ENCODE assay signal across 2 cellular contexts in the genomic region with DNA sequence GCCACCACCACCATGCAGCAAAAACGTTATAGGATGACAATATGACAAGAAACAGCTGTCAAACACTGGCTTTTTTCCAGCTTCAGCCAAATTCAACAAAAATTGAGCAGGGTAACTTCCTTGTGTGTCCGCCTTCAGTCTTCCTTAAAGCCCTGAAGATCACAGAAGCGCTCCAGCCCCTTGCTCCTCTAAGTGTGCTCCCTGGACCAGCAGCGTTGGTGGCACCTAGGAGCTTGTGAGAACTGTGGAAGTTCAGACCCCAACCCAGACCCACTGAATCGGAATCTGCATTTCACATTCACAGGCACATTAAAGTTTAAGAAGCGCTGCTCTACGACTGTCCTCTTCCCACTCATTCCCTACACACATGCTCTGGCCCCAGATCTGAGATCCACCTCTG.
TF ChIP-seq lines count a peak whose summit lies in the region.

No MANE protein-coding gene starts in this region.

TF ChIP-seq in IMR-90, 13 proteins besides CTCF, POLR2A, EP300 and RAD21:
- TF ChIP-seq CHD1 (IDR thresholded peaks at IDR 0.05; ENCODE audit: low read depth, low read length), result no peak
- no peak for TF ChIP-seq RCOR1 (IDR thresholded peaks at IDR 0.05; ENCODE audit: insufficient replicate concordance, low read length)
- TF ChIP-seq NFE2L2 (IDR thresholded peaks at IDR 0.05; ENCODE audit: low read depth, low read length), result no peak
- no peak for TF ChIP-seq FOS (IDR thresholded peaks at IDR 0.05; ENCODE audit: low read depth, low read length)
- no peak for TF ChIP-seq ELK1 (IDR thresholded peaks at IDR 0.05; ENCODE audit: borderline replicate concordance, low read depth, low read length)
- TF ChIP-seq, protein P1, sequence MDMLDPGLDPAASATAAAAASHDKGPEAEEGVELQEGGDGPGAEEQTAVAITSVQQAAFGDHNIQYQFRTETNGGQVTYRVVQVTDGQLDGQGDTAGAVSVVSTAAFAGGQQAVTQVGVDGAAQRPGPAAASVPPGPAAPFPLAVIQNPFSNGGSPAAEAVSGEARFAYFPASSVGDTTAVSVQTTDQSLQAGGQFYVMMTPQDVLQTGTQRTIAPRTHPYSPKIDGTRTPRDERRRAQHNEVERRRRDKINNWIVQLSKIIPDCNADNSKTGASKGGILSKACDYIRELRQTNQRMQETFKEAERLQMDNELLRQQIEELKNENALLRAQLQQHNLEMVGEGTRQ (IDR thresholded peaks at IDR 0.05; ENCODE audit: low read depth, low read length), result no peak
- TF ChIP-seq RFX5 (IDR thresholded peaks at IDR 0.05; ENCODE audit: low read depth, low read length), result no peak
- TF ChIP-seq MAZ (IDR thresholded peaks at IDR 0.05; ENCODE audit: borderline replicate concordance, low read depth, low read length), result no peak
- no peak for TF ChIP-seq MAFK (IDR thresholded peaks at IDR 0.05; ENCODE audit: low read depth, low read length)
- TF ChIP-seq SMC3 (IDR thresholded peaks at IDR 0.05; ENCODE audit: low read depth, low read length), result no peak
- TF ChIP-seq BHLHE40 (IDR thresholded peaks at IDR 0.05; ENCODE audit: low read depth, low read length), result no peak
- no peak for TF ChIP-seq MXI1 (IDR thresholded peaks at IDR 0.05; ENCODE audit: borderline replicate concordance, low read depth, low read length)
- TF ChIP-seq CEBPB (IDR thresholded peaks at IDR 0.05; ENCODE audit: low read depth, low read length), result no peak

TF ChIP-seq in SK-N-SH, 30 proteins besides CTCF, POLR2A, EP300 and RAD21:
- TF ChIP-seq FOSL2 (IDR thresholded peaks at IDR 0.05; ENCODE audit: borderline replicate concordance, low read depth), result no peak
- TF ChIP-seq RFX5 (IDR thresholded peaks at IDR 0.05; ENCODE audit: low read length), result no peak
- TF ChIP-seq, protein P1 (IDR thresholded peaks at IDR 0.05; ENCODE audit: borderline replicate concordance, low read depth, low read length), result no peak
- TF ChIP-seq NFIC (IDR thresholded peaks at IDR 0.05; ENCODE audit: borderline replicate concordance), result no peak
